1 cellular context compared by ENCODE assay signal in genomic region chr11:1763796-1764661, GRCh38.
TF ChIP-seq lines count a peak whose summit lies in the region.

Gene CTSD (minus strand): TSS chr11:1763927. CDS start chr11:1763859, 68 bp downstream.

TF ChIP-seq in PFSK-1, 5 proteins besides CTCF, POLR2A, EP300 and RAD21:
- TF ChIP-seq REST (IDR thresholded peaks at IDR 0.05; ENCODE audit: insufficient read depth in 1 of 2, low read depth in 2 of 2, low read length in 2 of 2) (0 out of 4 replicates have a peak, but pooled peaks of 1 of the 2 experiments have one; percentile 19), POLR2AphosphoS5 (IDR thresholded peaks at IDR 0.05; ENCODE audit: low read depth, low read length) (peak; percentile 69), TAF1 (IDR thresholded peaks at IDR 0.05; ENCODE audit: borderline replicate concordance, insufficient read depth, low read length) (peak; percentile 44; the same call in 1 of the 2 replicates), FOXP2 (optimal IDR thresholded peaks at IDR 0.05; ENCODE audit: borderline replicate concordance, extremely low read depth, extremely low read length, insufficient read depth) (no peak), SIN3A (IDR thresholded peaks at IDR 0.05; ENCODE audit: borderline replicate concordance, insufficient read depth, low read length) (peak; percentile 83; the same call in 1 of the 2 replicates)
